ENCODE assay signal across 23 cellular contexts in genomic region chr1:213435715-213436114, GRCh38.
"Had no signal": no experiment of that assay in that cellular context is flagged by ENCODE, and none has a peak within 500 bp of the region (broad histone marks: within the 10 kb centered on the region; RNA-seq: fewer than 3 reads in every experiment).

No MANE protein-coding gene starts in this region.

- ATAC-seq: HepG2, PC-3, Right ventricle myocardium inferior, SK-N-SH treated with all-trans-retinoic acid at 6 μM for 48 hours had no signal

- FAIRE-seq: HepG2 had no signal

- H3K27ac ChIP-seq: Peyer's patch, SJCRH30 had no signal

- H3K36me3 ChIP-seq: MG63, Peyer's patch, SJCRH30 had no signal

- H3K9me3 ChIP-seq: Peyer's patch, SJCRH30 had no signal

- H3K4me3 ChIP-seq: MG63, Peyer's patch, SJCRH30 had no signal

- H3K4me1 ChIP-seq: Peyer's patch, SJCRH30 had no signal

- DNase-seq: IMR-90, Karpas-422, KG1, MG63, NCI-H1092, NCI-H1105 treated with DMSO at 0.1 percent for 48 hours, NCI-H1417 treated with DMSO at 0.1 percent for 48 hours, NCI-H146, NCI-H1694 treated with DMSO at 0.1 percent for 48 hours, NCI-H2029, NCI-H2081 treated with DMSO at 0.1 percent for 48 hours, NCI-H2171, NCI-H226, NCI-H446, NCI-H510A, NCI-H526, PC-3, Peyer's patch, SHP77 treated with DMSO at 0.1 percent for 48 hours, SJCRH30 had no signal

- H3K27me3 ChIP-seq: MG63, Peyer's patch, SJCRH30 had no signal
